Comparison of ENCODE assay signal across 20 cellular contexts in genomic region chr3:170692720-170693119, GRCh38.
DNase-seq lines count a peak whose midpoint lies in the region; ATAC-seq and TF ChIP-seq lines count a peak whose summit lies in the region.
"Had no signal": no experiment of that assay in that cellular context is flagged by ENCODE, and none has a peak within 500 bp of the region (broad histone marks: within the 10 kb centered on the region; RNA-seq: fewer than 3 reads in every experiment).

No MANE protein-coding gene starts in this region.

- H3K4me3 ChIP-seq in MG63, result no peak overlapping the region
- H3K4me3 ChIP-seq in mammary epithelial cell (replicated peaks in 1 of 3; ENCODE audit: insufficient read depth in 1 of 3, low read depth in 2 of 3, low read length in 3 of 3), result no peak overlapping the region
- H3K4me3 ChIP-seq in osteoblast (ENCODE audit: insufficient read depth, low read length), result no peak overlapping the region
- H3K4me3 ChIP-seq: BLaER1, lung, uterus had no signal

- no peak overlapping the region for H3K4me2 ChIP-seq in mammary epithelial cell (ENCODE audit: insufficient read depth, low read depth, low read length)
- no peak overlapping the region for H3K4me2 ChIP-seq in osteoblast (ENCODE audit: insufficient read depth, low read length)
- H3K4me2 ChIP-seq: BLaER1 had no signal

- in situ Hi-C loops in mammary epithelial cell (cut with MboI; ENCODE audit: low sequenced_read_pairs in 2 of 2), result loop anchor here in 1 of 2 donors (10.0 kb wide), 1 partner anchor 122 kb away; no protein-coding TSS in a partner anchor
- in situ Hi-C loops in ACHN (cut with HindIII; ENCODE audit: low pct_ligation_motif_present, low pct_unique_long_range_greater_than_20kb, low sequenced_read_pairs), result no loop called here
- in situ Hi-C loops in G401 (cut with HindIII; ENCODE audit: low sequenced_read_pairs), result no loop called here

- intact Hi-C loops in mammary epithelial cell (cut with micrococcal nuclease), result loop anchor here (5.0 kb wide), 2 partner anchors 60 to 190 kb away; no protein-coding TSS in a partner anchor

- H3K9ac ChIP-seq in mammary epithelial cell (ENCODE audit: insufficient read depth, low read length), result no peak overlapping the region
- H3K9ac ChIP-seq: BLaER1 had no signal

- no TSS peak for BruUV-seq in mammary epithelial cell (replicated peaks; lab: Mats Ljungman, UMichigan)

- dilution Hi-C loops in mammary epithelial cell (cut with HindIII; ENCODE audit: low sequenced_read_pairs), result no loop called here

- H3K9me3 Mint-ChIP-seq in activated T-cell treated with anti-CD3 and anti-CD28 coated beads, Interleukin-2, amount 50 U/mL, for 72 hours, result no peaks in the 10 kb centered on the region
- H3K9me3 Mint-ChIP-seq in T-helper 2 cell treated with Interferon-gamma antibody and Interleukin-4, amounts not matched to agents 5 μg/mL and 100 μg/mL, for 36 hours, result no peaks in the 10 kb centered on the region
- H3K9me3 Mint-ChIP-seq: T-cell had no signal

- peaks cover 36% of the 10 kb centered on the region for H3K4me1 ChIP-seq in mammary epithelial cell (ENCODE audit: insufficient read depth, low read length)
- peaks cover 22% of the 10 kb centered on the region for H3K4me1 ChIP-seq in osteoblast (ENCODE audit: insufficient read depth, low read length)
- H3K4me1 ChIP-seq: BLaER1, uterus had no signal

- H3K27ac ChIP-seq in mammary epithelial cell (ENCODE audit: insufficient read depth, low read depth, low read length) (no peak overlapping the region), osteoblast (ENCODE audit: low read depth, low read length) (peak overlapping the region; percentile 26)
- H3K27ac ChIP-seq: BLaER1, uterus had no signal

- 91% methylated on average over 2 of the region's 2 CpGs for WGBS in mammary epithelial cell (ENCODE audit: low coverage, missing lambda C conversion rate)

- CTCF ChIA-PET in mammary epithelial cell (lab: Charles Lee; ENCODE audit: low non-redundant PET), result interaction anchor here (0.5 to 0.6 kb wide), 2 partner anchors 59 to 195 kb away, joined by 4 to 6 read pairs; no protein-coding TSS in a partner anchor

- no peaks in the 10 kb centered on the region for H3K36me3 ChIP-seq in MG63
- no peaks in the 10 kb centered on the region for H3K36me3 ChIP-seq in mammary epithelial cell (ENCODE audit: insufficient read depth, low read length)
- H3K36me3 ChIP-seq in osteoblast (ENCODE audit: insufficient read depth, low read length), result no peaks in the 10 kb centered on the region
- H3K36me3 ChIP-seq: BLaER1, uterus had no signal

- H3K4me3 Mint-ChIP-seq in activated T-cell treated with anti-CD3 and anti-CD28 coated beads, Interleukin-2, amount 50 U/mL, for 72 hours, result no peak overlapping the region
- no peak overlapping the region for H3K4me3 Mint-ChIP-seq in T-helper 2 cell treated with Interferon-gamma antibody and Interleukin-4, amounts not matched to agents 5 μg/mL and 100 μg/mL, for 36 hours
- H3K4me3 Mint-ChIP-seq: T-cell had no signal

- H3K79me2 ChIP-seq in mammary epithelial cell (ENCODE audit: insufficient read depth, low read length), result no peaks in the 10 kb centered on the region
- no peaks in the 10 kb centered on the region for H3K79me2 ChIP-seq in osteoblast (ENCODE audit: insufficient read depth, low read length)

- peaks cover 8% of the 10 kb centered on the region for H3K4me1 Mint-ChIP-seq in activated T-cell treated with anti-CD3 and anti-CD28 coated beads, Interleukin-2, amount 50 U/mL, for 72 hours (ENCODE audit: low read depth)
- H3K4me1 Mint-ChIP-seq in T-helper 2 cell treated with Interferon-gamma antibody and Interleukin-4, amounts not matched to agents 5 μg/mL and 100 μg/mL, for 36 hours (ENCODE audit: low read depth), result peaks cover 2% of the 10 kb centered on the region
- H3K4me1 Mint-ChIP-seq: T-cell had no signal

- peak; percentile 93 to 95 for ATAC-seq in activated T-cell treated with anti-CD3 and anti-CD28 coated beads, Interleukin-2, amount 50 U/mL, for 72 hours (replicated peaks in 1 of 2)
- ATAC-seq: Right ventricle myocardium inferior, T-cell had no signal

- no peak overlapping the region for H3K27ac Mint-ChIP-seq in activated T-cell treated with anti-CD3 and anti-CD28 coated beads, Interleukin-2, amount 50 U/mL, for 72 hours
- no peak overlapping the region for H3K27ac Mint-ChIP-seq in T-helper 2 cell treated with Interferon-gamma antibody and Interleukin-4, amounts not matched to agents 5 μg/mL and 100 μg/mL, for 36 hours
- H3K27ac Mint-ChIP-seq: progenitor cell of endocrine pancreas, T-cell had no signal

- no peaks in the 10 kb centered on the region for H3K36me3 Mint-ChIP-seq in activated T-cell treated with anti-CD3 and anti-CD28 coated beads, Interleukin-2, amount 50 U/mL, for 72 hours (ENCODE audit: insufficient read depth in 2 of 2)
- no peaks in the 10 kb centered on the region for H3K36me3 Mint-ChIP-seq in T-helper 2 cell treated with Interferon-gamma antibody and Interleukin-4, amounts not matched to agents 5 μg/mL and 100 μg/mL, for 36 hours (ENCODE audit: low read depth)
- H3K36me3 Mint-ChIP-seq: T-cell had no signal

- H3K9me3 ChIP-seq in MG63 (no peaks in the 10 kb centered on the region), mammary epithelial cell (replicated peaks; ENCODE audit: insufficient read depth, low read length) (no peaks in the 10 kb centered on the region), osteoblast (ENCODE audit: low read depth, low read length) (no peaks in the 10 kb centered on the region)
- H3K9me3 ChIP-seq: BLaER1, uterus had no signal

- H4K20me1 ChIP-seq in mammary epithelial cell (ENCODE audit: insufficient read depth, low read length) (no peaks in the 10 kb centered on the region), osteoblast (ENCODE audit: insufficient read depth, low read length) (no peaks in the 10 kb centered on the region)
- H4K20me1 ChIP-seq: BLaER1 had no signal

- peak in 1 of 2 donors; percentile 4 for DNase-seq in activated T-cell treated with anti-CD3 and anti-CD28 coated beads, Interleukin-2, amount 50 U/mL, for 72 hours
- DNase-seq in activated T-cell treated with anti-CD3 and anti-CD28 coated beads for 4 hours (no peak), MG63 (peak; percentile 19), mammary epithelial cell (peak; percentile 77), osteoblast (ENCODE audit: insufficient read length, low spot score, missing footprints) (no peak), ACHN (no peak), G401 (ENCODE audit: low spot score) (no peak)
- DNase-seq in T-helper 2 cell treated with Interferon-gamma antibody and Interleukin-4, amounts not matched to agents 5 μg/mL and 100 μg/mL, for 36 hours (ENCODE audit: low spot score), result no peak
- DNase-seq: activated CD4-positive, alpha-beta T cell treated with anti-CD3 and anti-CD28 coated beads for 48 hours; activated effector memory CD4-positive, alpha-beta T cell treated with Interleukin-2 at 50 U/mL for 16 hours; caudate nucleus; hippocampal formation; NCI-H146; NCI-H2227 treated with DMSO at 0.1 percent for 48 hours; T-cell; uterus had no signal

- H3K27me3 Mint-ChIP-seq in activated T-cell treated with anti-CD3 and anti-CD28 coated beads, Interleukin-2, amount 50 U/mL, for 72 hours (ENCODE audit: low read depth), result no peaks in the 10 kb centered on the region
- no peaks in the 10 kb centered on the region for H3K27me3 Mint-ChIP-seq in T-helper 2 cell treated with Interferon-gamma antibody and Interleukin-4, amounts not matched to agents 5 μg/mL and 100 μg/mL, for 36 hours (ENCODE audit: low read depth)
- H3K27me3 Mint-ChIP-seq: T-cell had no signal

- TF ChIP-seq CTCF in mammary epithelial cell (conservative IDR thresholded peaks at IDR 0.05 in 1 of 2, IDR thresholded peaks at IDR 0.05 in 1 of 2; ENCODE audit: extremely low read depth in 1 of 2, insufficient read depth in 1 of 2, low read depth in 1 of 2, low read length in 2 of 2) (no peak), osteoblast (IDR thresholded peaks at IDR 0.05; ENCODE audit: extremely low read depth, low read depth, low read length) (no peak)

- H2AFZ ChIP-seq in mammary epithelial cell (ENCODE audit: low read depth, low read length), result peak overlapping the region; percentile 60
- peak overlapping the region; percentile 53 for H2AFZ ChIP-seq in osteoblast (ENCODE audit: low read length)

- H3K27me3 ChIP-seq in MG63, result no peaks in the 10 kb centered on the region
- H3K27me3 ChIP-seq in mammary epithelial cell (ENCODE audit: insufficient read depth, low read length), result no peaks in the 10 kb centered on the region
- no peaks in the 10 kb centered on the region for H3K27me3 ChIP-seq in osteoblast (ENCODE audit: insufficient read depth, low read length)
- H3K27me3 ChIP-seq: BLaER1, uterus had no signal

Comparison
In these comparisons a context has a peak if more than half of its experiments do, and no peak if none do; other contexts are left out.
1. DNase-seq: peak in MG63 (single experiment) and mammary epithelial cell (single experiment); none in activated T-cell treated with anti-CD3 and anti-CD28 coated beads for 4 hours (single experiment), osteoblast (single experiment), ACHN (single experiment), G401 (single experiment) and T-helper 2 cell treated with Interferon-gamma antibody and Interleukin-4, amounts not matched to agents 5 μg/mL and 100 μg/mL, for 36 hours (single experiment).